Comparison of ENCODE assay signal across 8 cellular contexts in genomic region chr17:64496348-64496785, GRCh38. TPM values are rescaled to one million over a fixed set of nuclear protein-coding genes. Genes with fewer than 3 reads are reported as not detected.
DNase-seq lines count a peak whose midpoint lies in the region; ATAC-seq and TF ChIP-seq lines count a peak whose summit lies in the region.

No MANE protein-coding gene starts in this region.

- POLR2A ChIA-PET in CD4-positive, alpha-beta T cell (lab: Charles Lee) = interaction anchor here (0.6 to 10.7 kb wide), 23 partner anchors 8 to 874 kb away, joined by 3 to 453 read pairs (median 4); partner anchors contain the start of genes CEP95, DDX5, ICAM2 and MAP3K3

- no peaks in the 10 kb centered on the region for H3K27me3 ChIP-seq in CD4-positive, alpha-beta T cell (ENCODE audit: control insufficient read depth, insufficient read depth, low read length)
- H3K27me3 ChIP-seq in HUES6 (ENCODE audit: control insufficient read depth, insufficient read depth, low read length) (no peaks in the 10 kb centered on the region), mucosa of rectum (ENCODE audit: control insufficient read depth in 2 of 2, insufficient read depth in 2 of 2, low read length in 2 of 2) (no peaks in the 10 kb centered on the region)

- peak in 1 of 10 experiments; percentile 2 for DNase-seq in CD4-positive, alpha-beta T cell
- DNase-seq in cardiac fibroblast (ENCODE audit: low read depth in 2 of 2) (no peak), NOMO-1 treated with DMSO at 0.1 percent for 48 hours (lab: John Stamatoyannopoulos, UW; ENCODE audit: unreplicated experiment) (no peak)
- no peak for DNase-seq in stimulated activated CD4-positive, alpha-beta T cell treated with anti-CD3 and anti-CD28 coated beads, Interleukin-1b, Interleukin-23, amount 100 ng/mL, for 48 hours

- no peak for TF ChIP-seq CTCF in CD4-positive, alpha-beta T cell (IDR thresholded peaks at IDR 0.05)
- no peak for TF ChIP-seq CTCF in cardiac fibroblast (IDR thresholded peaks at IDR 0.05; ENCODE audit: low read depth, low read length)

- H3K9ac ChIP-seq in HUES6 (ENCODE audit: low read length) (peak overlapping the region; percentile 82), mucosa of rectum (ENCODE audit: low read depth in 1 of 2, low read length in 2 of 2) (peak overlapping the region; percentile 74 to 80)

- peak overlapping the region; percentile 99 for H3K27ac Mint-ChIP-seq in CD4-positive, alpha-beta T cell

- H3K36me3 ChIP-seq in HUES6 (ENCODE audit: control insufficient read depth, insufficient read depth, low read length) (peaks cover 65% of the 10 kb centered on the region), mucosa of rectum (ENCODE audit: control insufficient read depth in 2 of 2, insufficient read depth in 2 of 2, low read length in 2 of 2) (peaks cover 36 to 40% of the 10 kb centered on the region in 2 donors)

- no peaks in the 10 kb centered on the region for H3K9me3 ChIP-seq in CD4-positive, alpha-beta T cell (ENCODE audit: control insufficient read depth, low read length)
- H3K9me3 ChIP-seq in HUES6 (ENCODE audit: control insufficient read depth, insufficient read depth, low read depth, low read length) = peaks cover 3% of the 10 kb centered on the region; the same call in 1 of the 2 replicates
- H3K9me3 ChIP-seq in mucosa of rectum (ENCODE audit: control insufficient read depth in 2 of 2, low read length in 2 of 2) = no peaks in the 10 kb centered on the region

- no peaks in the 10 kb centered on the region for H3K27me3 Mint-ChIP-seq in CD4-positive, alpha-beta T cell

- H3K4me3 ChIP-seq in HUES6 (ENCODE audit: low read depth, low read length) = peak overlapping the region; percentile 85
- H3K4me3 ChIP-seq in cardiac fibroblast (replicated peaks in 1 of 2; ENCODE audit: low read depth in 2 of 2, low read length in 2 of 2) = peak overlapping the region; percentile 74 to 76
- peak overlapping the region; percentile 88 for H3K4me3 ChIP-seq in mucosa of rectum (ENCODE audit: low read length in 2 of 2)

- no peak for ATAC-seq in CD4-positive, alpha-beta T cell (ENCODE audit: poor library complexity)
- no peak for ATAC-seq in HG02870 (IDR thresholded peaks at IDR 0.05; ENCODE audit: unreplicated experiment)
- no peak for ATAC-seq in GM21723 (IDR thresholded peaks at IDR 0.05; ENCODE audit: unreplicated experiment)

- H3K9me3 Mint-ChIP-seq in CD4-positive, alpha-beta T cell = no peaks in the 10 kb centered on the region

- CTCF ChIA-PET in CD4-positive, alpha-beta T cell (lab: Charles Lee) = interaction anchor here (3.8 kb wide), 1 partner anchor 10 kb away, joined by 40 read pairs; the partner anchor contains the start of genes CEP95 and DDX5

- H3K36me3 Mint-ChIP-seq in CD4-positive, alpha-beta T cell (ENCODE audit: low read depth) = peaks cover 82% of the 10 kb centered on the region

- peak overlapping the region; percentile 91 for H3K27ac ChIP-seq in CD4-positive, alpha-beta T cell (ENCODE audit: low read depth, low read length)
- peak overlapping the region; percentile 81; the same call in 1 of the 2 replicates for H3K27ac ChIP-seq in HUES6 (ENCODE audit: low read depth, low read length)
- peak overlapping the region; percentile 89 to 90 for H3K27ac ChIP-seq in mucosa of rectum (ENCODE audit: low read depth in 2 of 2, low read length in 2 of 2)

- intact Hi-C loops in CD4-positive, alpha-beta T cell (cut with DNase I, micrococcal nuclease) = loop anchor here (5.0 to 10.0 kb wide), 3 partner anchors 174 to 722 kb away; partner anchors contain the start of genes CCDC47 (in 1 of the 2), DDX42 (in 1 of the 2) and TEX2 (in 1 of the 2)

- H3K4me1 ChIP-seq in HUES6 (ENCODE audit: control insufficient read depth, insufficient read depth, low read length) (peaks cover 10% of the 10 kb centered on the region; the same call in 1 of the 2 replicates), mucosa of rectum (ENCODE audit: control insufficient read depth in 2 of 2, insufficient read depth in 2 of 2, low read length in 2 of 2) (peaks cover 23 to 24% of the 10 kb centered on the region in 2 donors)

- H3K4me1 Mint-ChIP-seq in CD4-positive, alpha-beta T cell (ENCODE audit: low read depth) = peaks cover 77% of the 10 kb centered on the region

- peak overlapping the region; percentile 100 for H3K4me3 Mint-ChIP-seq in CD4-positive, alpha-beta T cell

RNA-seq across cellular contexts. Expression of gene POLG2, which starts 0.5 kb away (rescaled TPM):
- 10 to 100 TPM; 32.8 to 34.1 TPM for total RNA-seq in CD4-positive, alpha-beta T cell

RNA-seq across cellular contexts. Expression of gene DDX5, which starts 9.7 kb away (rescaled TPM):
- total RNA-seq in CD4-positive, alpha-beta T cell = 1,000 to 10,000 TPM; 2,388 to 2,534 TPM

RNA-seq across cellular contexts. Expression of gene CEP95, which starts 10.4 kb away (rescaled TPM):
- total RNA-seq in CD4-positive, alpha-beta T cell = 100 to 1,000 TPM; 256 to 269 TPM

RNA-seq across cellular contexts. Expression of gene MILR1, which starts 47.5 kb away (rescaled TPM):
- under 1 TPM in 1 of 2 experiments, not detected in 1; 0.30 TPM for total RNA-seq in CD4-positive, alpha-beta T cell
